ENCODE assay signal across 8 cellular contexts in the genomic region with DNA sequence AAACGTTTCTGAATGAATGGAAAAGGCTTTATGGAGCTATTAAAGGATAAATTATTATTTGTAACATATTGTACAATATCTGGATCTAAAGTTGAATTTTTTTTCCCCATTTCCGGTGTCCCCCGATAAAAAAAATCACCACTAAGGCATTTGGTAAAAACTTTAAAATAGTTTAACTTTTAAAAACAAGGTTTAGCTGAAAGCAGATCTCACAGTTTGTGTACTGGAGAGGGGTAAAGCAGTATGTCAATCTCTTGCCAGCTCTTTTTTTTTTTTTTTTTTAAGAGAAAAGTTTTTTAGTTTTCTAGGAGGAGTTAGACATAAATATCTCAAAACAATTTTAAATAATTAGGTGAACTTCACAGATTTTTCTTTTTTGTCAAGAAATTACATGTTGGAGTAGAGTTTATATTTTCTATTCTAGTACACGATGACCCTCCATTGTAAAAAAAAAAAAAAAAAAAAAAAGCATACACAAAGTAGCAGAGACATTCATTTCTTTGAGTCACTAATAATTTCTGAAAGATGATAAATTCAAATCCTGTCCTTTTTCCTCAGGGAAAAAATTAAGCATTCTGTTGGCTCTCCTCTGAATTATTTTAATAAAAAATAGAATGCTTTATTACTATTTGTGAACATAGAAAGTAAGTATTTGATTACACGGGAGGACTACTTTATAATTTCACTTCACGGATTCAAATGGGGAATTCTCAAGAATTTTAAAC. TPM values are rescaled to one million over a fixed set of nuclear protein-coding genes. Genes with fewer than 3 reads are reported as not detected.
DNase-seq lines count a peak whose midpoint lies in the region; ATAC-seq and TF ChIP-seq lines count a peak whose summit lies in the region.

No MANE protein-coding gene starts in this region.

- H3K9me3 Mint-ChIP-seq in CD14-positive monocyte (peaks cover 0 to 3% (median 0%) of the 10 kb centered on the region in 7 donors), neural progenitor cell (no peaks in the 10 kb centered on the region)

- H3K4me2 ChIP-seq in MM.1S (ENCODE audit: low read depth, low read length) (peak overlapping the region; percentile 87), neural progenitor cell (peak overlapping the region; percentile 80)

- H3K36me3 ChIP-seq in MM.1S (replicated peaks; ENCODE audit: insufficient read depth, low read length) = no peaks in the 10 kb centered on the region
- no peaks in the 10 kb centered on the region for H3K36me3 ChIP-seq in neural progenitor cell

- H2AFZ ChIP-seq in MM.1S (ENCODE audit: low read length) (peak overlapping the region; percentile 92), neural progenitor cell (replicated peaks) (peak overlapping the region; percentile 98)

- H3K79me2 ChIP-seq in MM.1S (ENCODE audit: low read length) (peaks cover 18% of the 10 kb centered on the region), neural progenitor cell (ENCODE audit: low read depth) (peaks cover 20% of the 10 kb centered on the region)

- H3K9ac ChIP-seq in MM.1S (ENCODE audit: low read length) (peak overlapping the region; percentile 75), neural progenitor cell (peak overlapping the region; percentile 76)

- H3K4me3 Mint-ChIP-seq in CD14-positive monocyte (peak overlapping the region; percentile 92 to 94), neural progenitor cell (peak overlapping the region; percentile 92)

- H3K9me3 ChIP-seq in MM.1S (replicated peaks; ENCODE audit: insufficient read depth, low read length) = no peaks in the 10 kb centered on the region
- H3K9me3 ChIP-seq in neural progenitor cell (ENCODE audit: low read depth) = no peaks in the 10 kb centered on the region

- DNase-seq in CD14-positive monocyte (ENCODE audit: low spot score) (no peak), MM.1S (no peak), dorsolateral prefrontal cortex (no peak), neural progenitor cell (ENCODE audit: low spot score) (no peak), NCI-H1105 treated with DMSO at 0.1 percent for 48 hours (lab: John Stamatoyannopoulos, UW) (no peak), kidney tubule cell (ENCODE audit: low spot score) (no peak)
- no peak for DNase-seq in activated CD8-positive, alpha-beta memory T cell treated with anti-CD3 and anti-CD28 coated beads, Interleukin-2, amount 50 U/mL, for 4 hours

- peaks cover 28% of the 10 kb centered on the region for H3F3A ChIP-seq in MM.1S (ENCODE audit: insufficient read depth, low read length)
- H3F3A ChIP-seq in neural progenitor cell (ENCODE audit: low read depth) = peaks cover 33% of the 10 kb centered on the region

- H3K27ac Mint-ChIP-seq in CD14-positive monocyte = peak overlapping the region in 6 of 7 donors; percentile 98 to 100 (median 99)
- H3K27ac Mint-ChIP-seq in neural progenitor cell = peak overlapping the region; percentile 91

- peak overlapping the region; percentile 84; the same call in 1 of the 2 replicates for H3K27ac ChIP-seq in MM.1S (ENCODE audit: low read length)
- H3K27ac ChIP-seq in dorsolateral prefrontal cortex = peak overlapping the region; percentile 93 to 100 (median 99)
- peak overlapping the region; percentile 95 for H3K27ac ChIP-seq in neural progenitor cell

- H3K27me3 ChIP-seq in MM.1S (replicated peaks; ENCODE audit: insufficient read depth, low read length) = no peaks in the 10 kb centered on the region
- no peaks in the 10 kb centered on the region for H3K27me3 ChIP-seq in dorsolateral prefrontal cortex
- H3K27me3 ChIP-seq in neural progenitor cell = no peaks in the 10 kb centered on the region

- H3K36me3 Mint-ChIP-seq in CD14-positive monocyte (peaks cover 8 to 11% of the 10 kb centered on the region in 2 donors), neural progenitor cell (no peaks in the 10 kb centered on the region)

- no peak for ATAC-seq in GM18861 (IDR thresholded peaks at IDR 0.05; ENCODE audit: unreplicated experiment)

- H3K4me1 Mint-ChIP-seq in CD14-positive monocyte (peaks cover 13% of the 10 kb centered on the region), neural progenitor cell (peaks cover 21% of the 10 kb centered on the region)

- H3K27me3 Mint-ChIP-seq in CD14-positive monocyte (ENCODE audit: low read depth in 3 of 3) = peaks cover 0 to 1% (median 0%) of the 10 kb centered on the region in 3 donors
- no peaks in the 10 kb centered on the region for H3K27me3 Mint-ChIP-seq in neural progenitor cell (ENCODE audit: insufficient read depth, low read depth)

- no peaks in the 10 kb centered on the region for H3K9me2 ChIP-seq in MM.1S (replicated peaks; ENCODE audit: insufficient read depth, low read length)

- H3K4me3 ChIP-seq in MM.1S (ENCODE audit: low read length) (peak overlapping the region; percentile 79), dorsolateral prefrontal cortex (peak overlapping the region; percentile 37 to 91 (median 80)), neural progenitor cell (peak overlapping the region; percentile 62)

- H3K4me1 ChIP-seq in MM.1S (ENCODE audit: low read length) (peaks cover 7% of the 10 kb centered on the region), neural progenitor cell (peaks cover 16% of the 10 kb centered on the region)

- TF ChIP-seq CTCF in CD14-positive monocyte (IDR thresholded peaks at IDR 0.05) = no peak
- TF ChIP-seq CTCF in MM.1S (IDR thresholded peaks at IDR 0.05; ENCODE audit: low read length) = no peak
- no peak for TF ChIP-seq CTCF in dorsolateral prefrontal cortex (IDR thresholded peaks at IDR 0.05 in 54 of 56, conservative IDR thresholded peaks at IDR 0.05 in 2 of 56; ENCODE audit: low read depth in 1 of 56, partially characterized antibody in 56 of 56)
- no peak for TF ChIP-seq CTCF in neural progenitor cell (IDR thresholded peaks at IDR 0.05)

- intact Hi-C loops in CD14-positive monocyte (cut with micrococcal nuclease) (loop anchor here (5.0 to 10.0 kb wide), 4 partner anchors 295 to 745 kb away; partner anchors contain the start of genes DLD (in 1 of the 2) and PIK3CG (in 1 of the 2)), dorsolateral prefrontal cortex (cut with DNase I) (loop anchor here in 1 of 2 donors (5.0 to 10.0 kb wide), 3 partner anchors 125 to 505 kb away; partner anchors contain the start of genes CCDC71L and PRKAR2B)

- H4K20me1 ChIP-seq in MM.1S (ENCODE audit: insufficient read depth, low read length) (peaks cover 5% of the 10 kb centered on the region; the same call in 1 of the 2 replicates), neural progenitor cell (ENCODE audit: low read depth) (peaks cover 8% of the 10 kb centered on the region)

RNA-seq across cellular contexts. Expression of gene HBP1, which starts 1.9 kb away (rescaled TPM):
- polyA plus RNA-seq in CD14-positive monocyte = 10 to 100 TPM; 44.7 to 52.9 TPM
- total RNA-seq in dorsolateral prefrontal cortex (10 to 100 TPM; 33.6 to 88.2 (median 55.4) TPM), neural progenitor cell (ENCODE audit: low replicate concordance) (71.7 and 121 TPM in 2 replicates)
